ENCODE assay signal across 1 cellular context in genomic region chr2:96507957-96508520, GRCh38.
TF ChIP-seq lines count a peak whose summit lies in the region.

No MANE protein-coding gene starts in this region.

TF ChIP-seq in HepG2, 621 proteins besides CTCF, POLR2A, EP300 and RAD21 (continued from another document):
- no peak for TF ChIP-seq ZUFSP (CRISPR knock-in tag; IDR thresholded peaks at IDR 0.05; ENCODE audit: borderline replicate concordance)
- peak; percentile 28; the same call in 1 of the 2 replicates for TF ChIP-seq MAX (IDR thresholded peaks at IDR 0.05)
- TF ChIP-seq ZNF354B (CRISPR knock-in tag; IDR thresholded peaks at IDR 0.05): no peak
- TF ChIP-seq KLF12 (CRISPR knock-in tag; IDR thresholded peaks at IDR 0.05; ENCODE audit: borderline replicate concordance): no peak
- TF ChIP-seq PAWR (CRISPR knock-in tag; IDR thresholded peaks at IDR 0.05; ENCODE audit: borderline replicate concordance): no peak
